In the genomic region with DNA sequence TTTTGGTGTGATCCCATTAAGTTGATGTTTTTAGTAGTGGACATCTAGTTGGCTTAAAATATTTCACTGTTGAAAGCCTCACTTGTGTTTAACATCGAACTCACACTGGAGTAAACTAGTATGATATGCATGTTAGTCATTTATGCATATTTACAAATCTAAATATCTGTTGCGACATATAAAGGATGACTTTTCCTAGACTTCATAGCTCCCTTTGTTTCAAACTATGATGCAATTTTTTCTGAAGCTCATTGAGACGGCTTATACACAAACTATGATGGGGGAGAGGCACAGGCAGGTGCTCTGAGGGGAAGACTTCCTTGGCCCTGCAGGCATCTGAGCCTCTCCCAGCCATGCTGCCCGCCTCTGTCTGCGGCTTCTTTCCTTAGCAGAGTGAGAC, we compare ENCODE assay signal across 24 cellular contexts. TPM values are rescaled to one million over a fixed set of nuclear protein-coding genes. Genes with fewer than 3 reads are reported as not detected.
DNase-seq lines count a peak whose midpoint lies in the region; ATAC-seq, FAIRE-seq and TF ChIP-seq lines count a peak whose summit lies in the region.
"Had no signal": no experiment of that assay in that cellular context is flagged by ENCODE, and none has a peak within 500 bp of the region (broad histone marks: within the 10 kb centered on the region; RNA-seq: fewer than 3 reads in every experiment).

No MANE protein-coding gene starts in this region.

- H3K79me2 ChIP-seq in keratinocyte (ENCODE audit: control insufficient read depth, insufficient read depth, low read length), result no peaks in the 10 kb centered on the region
- H3K79me2 ChIP-seq in SK-N-SH (ENCODE audit: insufficient read depth), result no peaks in the 10 kb centered on the region
- H3K79me2 ChIP-seq: hepatocyte had no signal

- no peak for TF ChIP-seq RAD21 in SK-N-SH (IDR thresholded peaks at IDR 0.05; ENCODE audit: low read length)

- H2AFZ ChIP-seq in keratinocyte (ENCODE audit: control insufficient read depth, low read length), result no peak overlapping the region
- no peak overlapping the region for H2AFZ ChIP-seq in SK-N-SH (ENCODE audit: low read depth)
- H2AFZ ChIP-seq: hepatocyte had no signal

- H3K9me3 ChIP-seq in keratinocyte (ENCODE audit: control insufficient read depth, low read depth, low read length), result no peaks in the 10 kb centered on the region
- H3K9me3 ChIP-seq in heart left ventricle, result no peaks in the 10 kb centered on the region
- H3K9me3 ChIP-seq in gastroesophageal sphincter, result no peaks in the 10 kb centered on the region
- H3K9me3 ChIP-seq in SK-N-SH, result no peaks in the 10 kb centered on the region
- H3K9me3 ChIP-seq: esophagus squamous epithelium, uterus had no signal

- TF ChIP-seq CTCF in NB4 (IDR thresholded peaks at IDR 0.05; ENCODE audit: low read depth, low read length), result no peak
- TF ChIP-seq CTCF in bronchial epithelial cell (IDR thresholded peaks at IDR 0.05; ENCODE audit: insufficient read depth, low read length, severe bottlenecking), result no peak
- no peak for TF ChIP-seq CTCF in keratinocyte (optimal IDR thresholded peaks at IDR 0.05 in 1 of 3, IDR thresholded peaks at IDR 0.05 in 1 of 3, conservative IDR thresholded peaks at IDR 0.05 in 1 of 3; ENCODE audit: extremely low read depth in 1 of 3, insufficient read depth in 2 of 3, low read length in 3 of 3)
- TF ChIP-seq CTCF in heart left ventricle (IDR thresholded peaks at IDR 0.05), result no peak
- TF ChIP-seq CTCF in gastroesophageal sphincter (IDR thresholded peaks at IDR 0.05), result no peak
- TF ChIP-seq CTCF in SK-N-SH (IDR thresholded peaks at IDR 0.05), result no peak

- no peaks in the 10 kb centered on the region for H3K36me3 ChIP-seq in bronchial epithelial cell (ENCODE audit: control insufficient read depth, insufficient read depth, low read length)
- no peaks in the 10 kb centered on the region for H3K36me3 ChIP-seq in keratinocyte (ENCODE audit: control insufficient read depth in 2 of 2, extremely low read depth in 1 of 2, insufficient read depth in 2 of 2, low read length in 2 of 2)
- H3K36me3 ChIP-seq in heart left ventricle, result no peaks in the 10 kb centered on the region
- H3K36me3 ChIP-seq in gastroesophageal sphincter, result no peaks in the 10 kb centered on the region
- H3K36me3 ChIP-seq in SK-N-SH (replicated peaks in 1 of 2; ENCODE audit: control insufficient read depth in 1 of 2, insufficient read depth in 2 of 2, low read length in 1 of 2), result no peaks in the 10 kb centered on the region
- H3K36me3 ChIP-seq: cardiac muscle cell, esophagus squamous epithelium, uterus had no signal

- no peak overlapping the region for H3K9ac ChIP-seq in keratinocyte (ENCODE audit: control insufficient read depth, extremely low read depth, insufficient read depth, low read length)
- H3K9ac ChIP-seq in SK-N-SH, result no peak overlapping the region

- DNase-seq in ELR (ENCODE audit: low read depth) (peak; percentile 83), NB4 (ENCODE audit: low read depth) (peak; percentile 33), bronchial epithelial cell (ENCODE audit: low read depth) (peak; percentile 97), keratinocyte (ENCODE audit: low read depth, low spot score) (peak; percentile 40), heart left ventricle (no peak), LoVo (ENCODE audit: low spot score) (no peak), SK-N-SH (no peak)
- DNase-seq: activated CD4-positive, CD25-positive, alpha-beta regulatory T cell treated with anti-CD3 and anti-CD28 coated beads, Interleukin-2, amount 50 U/mL, for 72 hours; activated naive CD8-positive, alpha-beta T cell treated with anti-CD3 and anti-CD28 coated beads, Interleukin-2, amount 50 U/mL, for 24 hours; esophagus squamous epithelium; kidney glomerular epithelial cell; mesenchymal stem cell; MM.1S; natural killer cell; NCI-H2029 treated with DMSO at 0.1 percent for 48 hours; NCI-H524 treated with DMSO at 0.1 percent for 48 hours; stimulated activated CD4-positive, alpha-beta T cell treated with anti-CD3 and anti-CD28 coated beads, Interleukin-4, amount 100 ng/mL, for 1 hour; uterus had no signal

- no peaks in the 10 kb centered on the region for H3K9me1 ChIP-seq in keratinocyte (ENCODE audit: control insufficient read depth, extremely low read depth, insufficient read depth, low read length)

- no peak for TF ChIP-seq EP300 in gastroesophageal sphincter (IDR thresholded peaks at IDR 0.05)
- no peak for TF ChIP-seq EP300 in SK-N-SH (IDR thresholded peaks at IDR 0.05; ENCODE audit: borderline replicate concordance in 1 of 2, low read depth in 1 of 2, low read length in 1 of 2)

- no peak overlapping the region for H3K4me2 ChIP-seq in keratinocyte (ENCODE audit: control insufficient read depth, extremely low read depth, insufficient read depth, low read depth, low read length)
- no peak overlapping the region for H3K4me2 ChIP-seq in SK-N-SH

- FAIRE-seq in bronchial epithelial cell (lab: Jason Lieb, UNC) (peak; percentile 55), keratinocyte (lab: Jason Lieb, UNC) (no peak)

- H4K20me1 ChIP-seq in keratinocyte (ENCODE audit: control insufficient read depth, extremely low read depth, insufficient read depth, low read length) (no peaks in the 10 kb centered on the region), SK-N-SH (ENCODE audit: insufficient read depth) (no peaks in the 10 kb centered on the region)

- WGBS in heart left ventricle, 4 donors, result 93 to 94% (median 93%) methylated on average over 5 of the region's 5 CpGs
- 76 to 78% methylated on average over 3 to 4 of the region's 5 CpGs for WGBS in gastroesophageal sphincter (ENCODE audit: low coverage in 1 of 2), 2 donors
- 78% methylated on average over 5 of the region's 5 CpGs for WGBS in SK-N-SH (ENCODE audit: low lambda C conversion rate)

- TF ChIP-seq POLR2A in NB4 (IDR thresholded peaks at IDR 0.05; ENCODE audit: extremely low read depth, insufficient read length) (no peak), heart left ventricle (IDR thresholded peaks at IDR 0.05) (no peak), gastroesophageal sphincter (IDR thresholded peaks at IDR 0.05) (no peak)

- intact Hi-C loops in heart left ventricle (cut with DNase I), result loop anchor here (2.0 to 10.0 kb wide), 16 partner anchors 597 to 1157 kb away; a partner anchor contains a TSS

- dilution Hi-C loops in keratinocyte (cut with MboI; ENCODE audit: extremely low pct_ligation_motif_present, low sequenced_read_pairs), result no loop called here

- no peak for ATAC-seq in heart left ventricle
- ATAC-seq in gastroesophageal sphincter, result no peak
- ATAC-seq: activated naive CD8-positive, alpha-beta T cell treated with anti-CD3 and anti-CD28 coated beads, Interleukin-2, amount 50 U/mL, for 24 hours; activated T-helper 17 cell treated with anti-CD3 and anti-CD28 coated beads, Interleukin-2, amount 50 U/mL, for 72 hours; natural killer cell had no signal

- H3K9me2 ChIP-seq in SK-N-SH, result no peaks in the 10 kb centered on the region

- H3K4me1 ChIP-seq in keratinocyte (ENCODE audit: control insufficient read depth, extremely low read depth, insufficient read depth, low read length) (peaks cover 9% of the 10 kb centered on the region), heart left ventricle (peaks cover 0 to 11% (median 6%) of the 10 kb centered on the region in 12 donors), gastroesophageal sphincter (peaks cover 0 to 8% (median 4%) of the 10 kb centered on the region in 3 donors), SK-N-SH (ENCODE audit: control insufficient read depth in 1 of 2, insufficient read depth in 2 of 2, low read depth in 1 of 2, low read length in 1 of 2) (peaks cover 0 to 13% of the 10 kb centered on the region in 2 experiments; a peak in 1 of 4 replicates)
- H3K4me1 ChIP-seq: uterus had no signal

- H3K4me3 ChIP-seq in NB4 (ENCODE audit: low read depth, low read length) (no peak overlapping the region), bronchial epithelial cell (ENCODE audit: low read depth, low read length) (no peak overlapping the region), keratinocyte (ENCODE audit: control insufficient read depth in 2 of 3, extremely low read depth in 1 of 3, insufficient read depth in 2 of 3, low read depth in 1 of 3, low read length in 3 of 3) (no peak overlapping the region), heart left ventricle (no peak overlapping the region), gastroesophageal sphincter (no peak overlapping the region), SK-N-SH (ENCODE audit: low read depth in 2 of 2, low read length in 1 of 2) (no peak overlapping the region)
- H3K4me3 ChIP-seq: cardiac muscle cell, esophagus squamous epithelium, hepatocyte, skin epidermis, uterus had no signal

- H3K27me3 ChIP-seq in bronchial epithelial cell (ENCODE audit: control insufficient read depth, insufficient read depth, low read length) (peaks cover 6% of the 10 kb centered on the region), keratinocyte (ENCODE audit: control insufficient read depth, extremely low read depth, insufficient read depth, low read length) (peaks cover 36% of the 10 kb centered on the region), heart left ventricle (peaks cover 8 to 62% (median 27%) of the 10 kb centered on the region in 9 donors), gastroesophageal sphincter (peaks cover 72% of the 10 kb centered on the region), SK-N-SH (ENCODE audit: insufficient read depth) (peaks cover 31% of the 10 kb centered on the region)

- no peak overlapping the region for H3K27ac ChIP-seq in keratinocyte (ENCODE audit: control insufficient read depth, insufficient read depth, low read length)
- no peak overlapping the region for H3K27ac ChIP-seq in heart left ventricle
- no peak overlapping the region for H3K27ac ChIP-seq in gastroesophageal sphincter
- no peak overlapping the region for H3K27ac ChIP-seq in SK-N-SH (ENCODE audit: low read depth in 2 of 2, low read length in 1 of 2)
- H3K27ac ChIP-seq: cardiac muscle cell, esophagus squamous epithelium, hepatocyte, uterus had no signal

- CTCF ChIA-PET in SK-N-SH (lab: Yijun Ruan, JAX), result interaction anchor here (0.8 to 7.3 kb wide), 15 partner anchors 9 to 1153 kb away, joined by 3 to 95 read pairs (median 17); a partner anchor contains a TSS

- no peaks in the 10 kb centered on the region for H3F3A ChIP-seq in SK-N-SH (replicated peaks; ENCODE audit: insufficient read depth)

- POLR2A ChIA-PET in SK-N-SH (lab: Yijun Ruan, JAX), result no interaction called here

RNA-seq across cellular contexts. Expression of a gene that starts 11.8 kb away (rescaled TPM):
- total RNA-seq in bronchial epithelial cell (3.5 and 3.7 TPM in 2 replicates), heart left ventricle (1 to 10 TPM; 1.8 to 6.3 (median 3.5) TPM), gastroesophageal sphincter (10 to 100 TPM in 2 of 4 donors, 1 to 10 TPM in 2; 3.1 to 16.9 (median 7.2) TPM)
- polyA plus RNA-seq in keratinocyte (3.2 to 4.5 TPM (median 4.3 TPM) in 3 replicates), heart left ventricle (1 to 10 TPM; 2.1 to 2.9 TPM), SK-N-SH (2012; rRNA removed) (3.6 and 4.3 TPM in 2 replicates)
- 9.0 TPM for polyA plus RNA-seq in keratinocyte (2011; ENCODE audit: low read depth)
- polyA plus RNA-seq in keratinocyte (2011; cell fraction: cytosol; rRNA removed), result 2.7 and 4.5 TPM in 2 replicates
- polyA plus RNA-seq in keratinocyte (2011; cell fraction: nucleus; rRNA removed), result 5.1 and 6.9 TPM in 2 replicates
- 5.0 and 7.0 TPM in 2 replicates for polyA plus RNA-seq in keratinocyte (2012; ENCODE audit: low replicate concordance)
- polyA minus RNA-seq in keratinocyte, result 2.0 to 3.8 TPM (median 2.1 TPM) in 3 replicates
- 5.4 TPM for polyA minus RNA-seq in keratinocyte (2011; cell fraction: cytosol; rRNA and poly(A)+ RNA removed)
- polyA minus RNA-seq in keratinocyte (2011; cell fraction: nucleus; rRNA and poly(A)+ RNA removed), result 4.7 and 4.9 TPM in 2 replicates
- 4.3 TPM in 2 replicates for polyA plus RNA-seq in SK-N-SH (2012; cell fraction: cytosol; rRNA removed)
- polyA plus RNA-seq in SK-N-SH (2012; cell fraction: nucleus; rRNA removed), result 5.0 and 5.6 TPM in 2 replicates
- total RNA-seq: activated T-helper 17 cell treated with anti-CD3 and anti-CD28 coated beads, Interleukin-2, amount 50 U/mL, for 72 hours; T-helper 2 cell treated with Interferon-gamma antibody and Interleukin-4, amounts not matched to agents 100 ng/mL and 5 ng/mL, for 36 hours had no signal

Comparison
In these comparisons a context has a peak if more than half of its experiments do, and no peak if none do; other contexts are left out.
1. DNase-seq: peak in ELR (single experiment), NB4 (single experiment), bronchial epithelial cell (single experiment) and keratinocyte (single experiment); none in heart left ventricle (0 of 5), LoVo (single experiment) and SK-N-SH (single experiment).